Comparison of ENCODE assay signal across 11 cellular contexts in the genomic region with DNA sequence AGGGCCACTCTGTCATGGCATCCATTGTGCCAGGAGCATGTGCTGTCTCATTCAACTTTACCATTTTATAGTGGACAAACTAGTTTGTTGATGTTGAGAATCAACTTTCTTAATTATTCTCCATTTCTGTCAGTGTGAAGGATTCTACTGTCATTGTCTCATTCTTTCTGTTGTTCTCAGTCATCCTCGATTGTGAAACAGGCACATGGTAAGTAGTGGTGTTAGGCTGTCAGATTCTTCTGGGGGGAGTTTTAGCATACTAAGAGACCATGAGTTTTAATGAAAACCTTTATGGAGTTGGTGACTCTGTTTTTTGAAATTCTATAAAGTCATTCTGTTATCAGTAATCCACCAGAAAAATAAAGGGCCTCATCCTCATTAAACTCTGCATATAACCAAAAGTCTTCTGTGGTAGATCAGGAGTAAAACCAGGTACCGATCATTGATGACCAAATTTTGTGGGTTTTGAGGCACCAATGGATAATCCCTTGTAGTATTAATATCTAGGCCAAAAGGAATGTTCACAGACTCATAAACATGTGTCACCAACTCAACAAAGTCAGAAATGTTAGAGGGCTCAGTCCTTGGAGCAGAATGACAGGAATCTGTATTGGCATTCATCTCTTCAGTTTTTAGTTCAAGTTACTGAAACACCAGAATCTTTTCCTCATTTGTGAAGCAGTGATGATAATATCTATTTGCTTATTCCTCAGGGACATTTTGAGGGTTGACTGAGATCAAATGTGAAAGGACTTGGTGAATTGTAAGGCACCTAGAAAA.
DNase-seq lines count a peak whose midpoint lies in the region; ATAC-seq, FAIRE-seq and TF ChIP-seq lines count a peak whose summit lies in the region.
"Had no signal": no experiment of that assay in that cellular context is flagged by ENCODE, and none has a peak within 500 bp of the region (broad histone marks: within the 10 kb centered on the region; RNA-seq: fewer than 3 reads in every experiment).

No MANE protein-coding gene starts in this region.

- H3K36me3 ChIP-seq in psoas muscle (ENCODE audit: insufficient read depth in 1 of 2, low read depth in 1 of 2) = no peaks in the 10 kb centered on the region
- no peaks in the 10 kb centered on the region for H3K36me3 ChIP-seq in kidney (ENCODE audit: control insufficient read depth in 1 of 2, insufficient read depth in 2 of 2, low read length in 2 of 2)
- no peaks in the 10 kb centered on the region for H3K36me3 ChIP-seq in upper lobe of right lung
- H3K36me3 ChIP-seq: thoracic aorta had no signal

- no peaks in the 10 kb centered on the region for H3K27me3 ChIP-seq in psoas muscle (ENCODE audit: insufficient read depth in 3 of 3, low read length in 2 of 3)
- H3K27me3 ChIP-seq in upper lobe of right lung = no peaks in the 10 kb centered on the region

- WGBS in psoas muscle, 3 donors = 77 to 98% (median 91%) methylated on average over 2 of the region's 2 CpGs

- no peaks in the 10 kb centered on the region for H3K9me3 ChIP-seq in psoas muscle
- no peaks in the 10 kb centered on the region for H3K9me3 ChIP-seq in kidney (ENCODE audit: control insufficient read depth in 1 of 2, low read length in 2 of 2)
- H3K9me3 ChIP-seq in upper lobe of right lung = no peaks in the 10 kb centered on the region
- H3K9me3 ChIP-seq: thoracic aorta had no signal

- H3K9ac ChIP-seq in kidney (ENCODE audit: low read length in 2 of 2) = no peak overlapping the region

- H3K27ac ChIP-seq in psoas muscle (peak overlapping the region; percentile 61), kidney (ENCODE audit: low read depth in 2 of 2, low read length in 2 of 2) (no peak overlapping the region), upper lobe of right lung (no peak overlapping the region)
- H3K27ac ChIP-seq: thoracic aorta had no signal

- ATAC-seq in esophagus mucosa (peak; percentile 16), psoas muscle (no peak), upper lobe of right lung (no peak)

- DNase-seq in GM18507 (ENCODE audit: extremely low spot score, insufficient read length, low read depth) (no peak), MV-4-11 (lab: John Stamatoyannopoulos, UW) (peak; percentile 17), psoas muscle (no peak), NCI-H187 treated with DMSO at 0.1 percent for 48 hours (lab: John Stamatoyannopoulos, UW) (no peak), posterior cingulate gyrus (no peak), kidney (no peak), upper lobe of right lung (no peak)
- DNase-seq: activated CD4-positive, alpha-beta T cell treated with anti-CD3 and anti-CD28 coated beads, Interleukin-2, amount 50 U/mL, for 1 hour; NK-92 treated with Interleukin-12 subunit alpha and Interleukin-12 subunit beta, amount 100 ng/mL, for 24 hours had no signal

- H3K4me3 ChIP-seq in psoas muscle (no peak overlapping the region), kidney (ENCODE audit: low read length in 2 of 2) (no peak overlapping the region), upper lobe of right lung (no peak overlapping the region)
- H3K4me3 ChIP-seq: thoracic aorta had no signal

- TF ChIP-seq CTCF in psoas muscle (IDR thresholded peaks at IDR 0.05) = no peak
- TF ChIP-seq CTCF in kidney (IDR thresholded peaks at IDR 0.05; ENCODE audit: borderline replicate concordance, extremely low read depth, insufficient read depth) = no peak
- TF ChIP-seq CTCF in upper lobe of right lung (IDR thresholded peaks at IDR 0.05) = no peak

- FAIRE-seq in GM18507 (lab: Jason Lieb, UNC) = peak; percentile 56
- FAIRE-seq in kidney (lab: Jason Lieb, UNC) = no peak

- intact Hi-C loops in psoas muscle (cut with DNase I) = loop anchor here in 1 of 2 donors (5.0 kb wide), 1 partner anchor 37 kb away; no protein-coding TSS in a partner anchor
- intact Hi-C loops in posterior cingulate gyrus (cut with DNase I) = no loop called here
- intact Hi-C loops in kidney (cut with DNase I) = no loop called here
- intact Hi-C loops in upper lobe of right lung (cut with DNase I) = no loop called here

- H3K4me1 ChIP-seq in psoas muscle (peaks cover 45% of the 10 kb centered on the region), kidney (ENCODE audit: control insufficient read depth in 1 of 2, insufficient read depth in 1 of 2, low read depth in 1 of 2, low read length in 2 of 2) (peaks cover 0 to 5% of the 10 kb centered on the region in 2 donors), upper lobe of right lung (peaks cover 4% of the 10 kb centered on the region)
